ENCODE assay signal across 7 cellular contexts in genomic region chr1:160416369-160416768, GRCh38. TPM values are rescaled to one million over a fixed set of nuclear protein-coding genes. Genes with fewer than 3 reads are reported as not detected.
DNase-seq lines count a peak whose midpoint lies in the region; ATAC-seq and TF ChIP-seq lines count a peak whose summit lies in the region.

No MANE protein-coding gene starts in this region.

- peaks cover 25% of the 10 kb centered on the region for H3K79me2 ChIP-seq in mesendoderm (ENCODE audit: control insufficient read depth, insufficient read depth, low read length)

- H3K4ac ChIP-seq in IMR-90 (ENCODE audit: low read depth, low read length) (no peak overlapping the region), mesendoderm (ENCODE audit: low read depth, low read length) (no peak overlapping the region)

- peaks cover 4% of the 10 kb centered on the region; the same call in 1 of the 2 replicates for H3K36me3 ChIP-seq in IMR-90 (ENCODE audit: control insufficient read depth, insufficient read depth, low read length)
- H3K36me3 ChIP-seq in mesendoderm (ENCODE audit: control insufficient read depth, insufficient read depth, low read length): peaks cover 15% of the 10 kb centered on the region

- no TSS peak for BruUV-seq in IMR-90 (replicated peaks; lab: Mats Ljungman, UMichigan)

- H4K5ac ChIP-seq in IMR-90 (ENCODE audit: low read depth, low read length) (no peak overlapping the region), mesendoderm (ENCODE audit: low read length) (no peak overlapping the region)

- intact Hi-C loops in IMR-90 (cut with micrococcal nuclease): no loop called here

- CTCF ChIA-PET in IMR-90 (lab: Yijun Ruan, JAX): interaction anchor here (0.8 kb wide), 1 partner anchor 12 kb away, joined by 4 read pairs; no protein-coding TSS in a partner anchor

- no peaks in the 10 kb centered on the region; the same call in 1 of the 2 replicates for H4K20me1 ChIP-seq in IMR-90 (ENCODE audit: insufficient read depth, low read length)

- dilution Hi-C loops in IMR-90 (cut with HindIII; ENCODE audit: low sequenced_read_pairs, unreplicated experiment): no loop called here

- H2BK5ac ChIP-seq in IMR-90 (ENCODE audit: low read depth, low read length, poor library complexity, severe bottlenecking) (no peak overlapping the region), mesendoderm (ENCODE audit: low read length) (no peak overlapping the region)

- no peak overlapping the region for H3K14ac ChIP-seq in IMR-90 (replicated peaks; ENCODE audit: low read depth, low read length)

- peak; percentile 59 for TF ChIP-seq RAD21 in IMR-90 (IDR thresholded peaks at IDR 0.05; ENCODE audit: low read length)

- no peak overlapping the region for H3K27ac ChIP-seq in IMR-90 (ENCODE audit: insufficient read depth, low read length)
- H3K27ac ChIP-seq in mesendoderm (ENCODE audit: low read depth, low read length): no peak overlapping the region

- H3K27me3 ChIP-seq in IMR-90 (ENCODE audit: control insufficient read depth, insufficient read depth, low read length) (no peaks in the 10 kb centered on the region), mesendoderm (ENCODE audit: insufficient read depth, low read length, poor library complexity) (no peaks in the 10 kb centered on the region)

- DNase-seq in ELF-1 (ENCODE audit: low read depth, low spot score) (peak; percentile 65), IMR-90 (peak; percentile 31), amniotic epithelial cell (ENCODE audit: low read depth) (peak; percentile 21), mesendoderm (peak; percentile 88)

- TF ChIP-seq POLR2A in IMR-90 (IDR thresholded peaks at IDR 0.05; ENCODE audit: low read depth, low read length): no peak

- H2BK120ac ChIP-seq in IMR-90 (ENCODE audit: low read depth, low read length): no peak overlapping the region
- no peak overlapping the region for H2BK120ac ChIP-seq in mesendoderm (ENCODE audit: low read depth, low read length)

- in situ Hi-C loops in IMR-90 (cut with MboI; ENCODE audit: low sequenced_read_pairs): no loop called here

- H2BK20ac ChIP-seq in IMR-90 (ENCODE audit: low read depth, low read length): no peak overlapping the region

- H4K8ac ChIP-seq in IMR-90 (ENCODE audit: low read depth in 2 of 2, low read length in 2 of 2): no peak overlapping the region
- H4K8ac ChIP-seq in mesendoderm (ENCODE audit: low read depth, low read length): no peak overlapping the region

- H3K4me2 ChIP-seq in IMR-90 (ENCODE audit: low read depth, low read length) (no peak overlapping the region), mesendoderm (ENCODE audit: low read length) (no peak overlapping the region)

- no peak overlapping the region for H2AFZ ChIP-seq in IMR-90 (replicated peaks; ENCODE audit: low read length, poor library complexity)

- H3K4me3 ChIP-seq in IMR-90 (ENCODE audit: insufficient read depth, low read depth, low read length): no peak overlapping the region
- no peak overlapping the region for H3K4me3 ChIP-seq in mesendoderm (ENCODE audit: low read length)

- 43% methylated on average over 2 of the region's 4 CpGs; no CpG with 5 or more reads in 1 of the 2 experiments for WGBS in IMR-90 (ENCODE audit: extremely low coverage in 2 of 2, insufficient read length in 1 of 2), 2 experiments
- WGBS in mesendoderm (ENCODE audit: extremely low coverage, insufficient coverage, low lambda C conversion rate): no CpG with 5 or more reads among the region's 4 CpGs

- POLR2A ChIA-PET in IMR-90 (lab: Charles Lee; ENCODE audit: unreplicated experiment): no interaction called here

- H3K79me1 ChIP-seq in IMR-90 (ENCODE audit: low read depth in 1 of 2, low read length in 2 of 2) (no peaks in the 10 kb centered on the region), mesendoderm (ENCODE audit: low read length) (peaks cover 31% of the 10 kb centered on the region)

- H3K18ac ChIP-seq in IMR-90 (ENCODE audit: low read depth, low read length) (no peak overlapping the region), mesendoderm (ENCODE audit: low read length) (no peak overlapping the region)

- H3K56ac ChIP-seq in IMR-90 (ENCODE audit: extremely low read depth, insufficient read depth, low read length): no peak overlapping the region
- H3K56ac ChIP-seq in mesendoderm (ENCODE audit: low read length): no peak overlapping the region

- H4K91ac ChIP-seq in IMR-90 (ENCODE audit: insufficient read depth, low read depth, low read length): no peak overlapping the region

- H3K4me1 ChIP-seq in IMR-90 (ENCODE audit: control insufficient read depth, insufficient read depth, low read length) (no peaks in the 10 kb centered on the region), mesendoderm (ENCODE audit: control insufficient read depth, low read depth, low read length) (peaks cover 8% of the 10 kb centered on the region)

- H3K23ac ChIP-seq in IMR-90 (ENCODE audit: low read depth, low read length): no peak overlapping the region
- H3K23ac ChIP-seq in mesendoderm (ENCODE audit: low read length): no peak overlapping the region

- H2BK15ac ChIP-seq in IMR-90 (ENCODE audit: low read depth, low read length) (no peak overlapping the region), mesendoderm (replicated peaks; ENCODE audit: low read depth) (no peak overlapping the region)

- no peak overlapping the region for H2AK5ac ChIP-seq in IMR-90 (ENCODE audit: low read depth, low read length)
- H2AK5ac ChIP-seq in mesendoderm (ENCODE audit: low read length): no peak overlapping the region

- H3K9ac ChIP-seq in IMR-90 (ENCODE audit: low read depth, low read length) (no peak overlapping the region), mesendoderm (ENCODE audit: low read length) (peak overlapping the region; percentile 1)

- H3K9me1 ChIP-seq in IMR-90 (ENCODE audit: insufficient read depth, low read length): no peaks in the 10 kb centered on the region; the same call in 1 of the 2 replicates

- no peaks in the 10 kb centered on the region for H3K9me3 ChIP-seq in IMR-90 (ENCODE audit: control insufficient read depth, insufficient read depth, low read length)

- TF ChIP-seq CTCF in IMR-90 (conservative IDR thresholded peaks at IDR 0.05; ENCODE audit: low read depth, low read length): peak; percentile 45

- no peak overlapping the region for H2AK9ac ChIP-seq in IMR-90 (replicated peaks; ENCODE audit: low read depth, low read length, poor library complexity)

- peak; percentile 89 for ATAC-seq in IMR-90 (ENCODE audit: low read depth)
- no peak for ATAC-seq in HG03442 (IDR thresholded peaks at IDR 0.05; ENCODE audit: unreplicated experiment)
- ATAC-seq in GM18868 (IDR thresholded peaks at IDR 0.05; ENCODE audit: unreplicated experiment): no peak
- no peak for ATAC-seq in GM18861 (IDR thresholded peaks at IDR 0.05; ENCODE audit: unreplicated experiment)

TF ChIP-seq in IMR-90, 13 proteins besides CTCF, POLR2A, EP300 and RAD21:
- TF ChIP-seq MAFK (IDR thresholded peaks at IDR 0.05; ENCODE audit: low read depth, low read length): no peak
- TF ChIP-seq RCOR1 (IDR thresholded peaks at IDR 0.05; ENCODE audit: insufficient replicate concordance, low read length): no peak
- TF ChIP-seq BHLHE40 (IDR thresholded peaks at IDR 0.05; ENCODE audit: low read depth, low read length): no peak
- peak; percentile 43; the same call in 1 of the 2 replicates for TF ChIP-seq SMC3 (IDR thresholded peaks at IDR 0.05; ENCODE audit: low read depth, low read length)
- TF ChIP-seq ELK1 (IDR thresholded peaks at IDR 0.05; ENCODE audit: borderline replicate concordance, low read depth, low read length): no peak
- no peak for TF ChIP-seq USF2 (IDR thresholded peaks at IDR 0.05; ENCODE audit: low read depth, low read length)

RNA-seq across cellular contexts. Expression of gene VANGL2, which starts 16.0 kb away (rescaled TPM):
- total RNA-seq in IMR-90 (2012; rRNA removed): 0.28 and 0.36 TPM in 2 replicates
- 3.2 and 3.6 TPM in 2 replicates for polyA plus RNA-seq in IMR-90 (2012; rRNA removed)
- polyA plus RNA-seq in IMR-90 (2012; cell fraction: cytosol; rRNA removed): 1.3 and 2.4 TPM in 2 replicates
- 6.1 and 8.1 TPM in 2 replicates for polyA plus RNA-seq in IMR-90 (2012; cell fraction: nucleus; rRNA removed; ENCODE audit: low replicate concordance)
- 36.5 TPM for polyA plus RNA-seq in mesendoderm (2013, experiment 1 of 2)
- 35.7 TPM for polyA plus RNA-seq in mesendoderm (2013, experiment 2 of 2)

RNA-seq across cellular contexts. Expression of gene NHLH1, which starts 49.5 kb away (rescaled TPM):
- total RNA-seq in IMR-90 (2012; rRNA removed): not detected in 2 replicates
- polyA plus RNA-seq in IMR-90 (2012; rRNA removed): 0.14 and 0.26 TPM in 2 replicates
- 0.02 and 0.04 TPM in 2 replicates for polyA plus RNA-seq in IMR-90 (2012; cell fraction: cytosol; rRNA removed)
- 0.73 and 0.82 TPM in 2 replicates for polyA plus RNA-seq in IMR-90 (2012; cell fraction: nucleus; rRNA removed; ENCODE audit: low replicate concordance)
- polyA plus RNA-seq in mesendoderm (2013, experiment 1 of 2): 0.31 TPM
- polyA plus RNA-seq in mesendoderm (2013, experiment 2 of 2): 0.25 TPM

Comparison
In these comparisons a context has a peak if more than half of its experiments do, and no peak if none do; other contexts are left out.
1. DNase-seq: peak in every context shown above with its lines; median percentile 88 in mesendoderm; 65 in ELF-1; 31 in IMR-90; 21 in amniotic epithelial cell.